17 cellular contexts compared by ENCODE assay signal in genomic region chr4:20506827-20507226, GRCh38.
A peak's percentile ranks its signal among the peaks of the same experiment; 100 is the strongest.
DNase-seq lines count a peak whose midpoint lies in the region; ATAC-seq and TF ChIP-seq lines count a peak whose summit lies in the region.
"Had no signal": no experiment of that assay in that cellular context is flagged by ENCODE, and none has a peak within 500 bp of the region (broad histone marks: within the 10 kb centered on the region; RNA-seq: fewer than 3 reads in every experiment).

No MANE protein-coding gene starts in this region.

- TF ChIP-seq RAD21 in HCT116 (IDR thresholded peaks at IDR 0.05; ENCODE audit: low read depth) = no peak

- POLR2A ChIA-PET in HCT116 (lab: Charles Lee) = no interaction called here

- H3K36me3 ChIP-seq in HCT116 (ENCODE audit: control insufficient read depth in 1 of 2, insufficient read depth in 2 of 2, low read length in 2 of 2) = no peaks in the 10 kb centered on the region
- H3K36me3 ChIP-seq in colonic mucosa = no peaks in the 10 kb centered on the region
- H3K36me3 ChIP-seq in lower lobe of right lung = no peaks in the 10 kb centered on the region
- H3K36me3 ChIP-seq: thoracic aorta had no signal

- H4K20me1 ChIP-seq in HCT116 (ENCODE audit: insufficient read depth) = no peaks in the 10 kb centered on the region; the same call in 1 of the 2 replicates

- no peak for TF ChIP-seq POLR2A in HCT116 (IDR thresholded peaks at IDR 0.05; ENCODE audit: borderline replicate concordance, extremely low read depth, insufficient read depth, insufficient read length)

- DNase-seq in A172 (ENCODE audit: low spot score) (peak; percentile 15), HCT116 (ENCODE audit: low read depth, low spot score) (no peak), astrocyte of the spinal cord (ENCODE audit: low read depth, low spot score) (peak; percentile 67), foreskin keratinocyte (peak; percentile 46 to 66), NCI-H2107 treated with DMSO at 0.1 percent for 48 hours (lab: John Stamatoyannopoulos, UW; ENCODE audit: unreplicated experiment) (no peak), colonic mucosa (no peak), GF-D8 (lab: John Stamatoyannopoulos, UW) (no peak), lower lobe of right lung (no peak)
- DNase-seq: activated CD4-positive, alpha-beta T cell treated with anti-CD3 and anti-CD28 coated beads, Interleukin-2, amount 50 U/mL, for 4 hours; NCI-H1436 treated with DMSO at 0.1 percent for 48 hours; NCI-H69; nucleus accumbens; T-helper 9 cell had no signal

- in situ Hi-C loops in astrocyte of the spinal cord (cut with HindIII; ENCODE audit: low sequenced_read_pairs) = no loop called here

- H3K4me1 ChIP-seq in HCT116 (ENCODE audit: control insufficient read depth in 1 of 2, insufficient read depth in 2 of 2, low read length in 2 of 2) = no peaks in the 10 kb centered on the region
- no peaks in the 10 kb centered on the region for H3K4me1 ChIP-seq in foreskin keratinocyte
- H3K4me1 ChIP-seq in colonic mucosa = no peaks in the 10 kb centered on the region
- no peaks in the 10 kb centered on the region for H3K4me1 ChIP-seq in lower lobe of right lung
- H3K4me1 ChIP-seq: A549 had no signal

- H3K4me2 ChIP-seq in HCT116 (ENCODE audit: low read length) = no peak overlapping the region
- H3K4me2 ChIP-seq: A549 had no signal

- no peaks in the 10 kb centered on the region for H3K9me2 ChIP-seq in HCT116 (ENCODE audit: insufficient read depth)

- CTCF ChIA-PET in HCT116 (lab: Charles Lee) = no interaction called here

- H3K79me2 ChIP-seq in HCT116 (ENCODE audit: insufficient read depth, low read length) = no peaks in the 10 kb centered on the region

- intact Hi-C loops in HCT116 (cut with micrococcal nuclease) = no loop called here
- intact Hi-C loops in colonic mucosa (cut with DNase I) = no loop called here
- intact Hi-C loops in lower lobe of right lung (cut with DNase I) = no loop called here

- H3K27ac ChIP-seq in HCT116 (ENCODE audit: low read depth, low read length) (no peak overlapping the region), foreskin keratinocyte (no peak overlapping the region), colonic mucosa (no peak overlapping the region), lower lobe of right lung (no peak overlapping the region)
- H3K27ac ChIP-seq: A549, thoracic aorta had no signal

- BruUV-seq in HCT116 (replicated peaks; lab: Mats Ljungman, UMichigan) = no TSS peak

- ATAC-seq in HCT116 (no peak), foreskin keratinocyte (peak; percentile 92), lower lobe of right lung (no peak)
- ATAC-seq: A549, GM12878, Right ventricle myocardium inferior had no signal

- no peak for TF ChIP-seq CTCF in HCT116 (IDR thresholded peaks at IDR 0.05 in 2 of 3, conservative IDR thresholded peaks at IDR 0.05 in 1 of 3; ENCODE audit: borderline replicate concordance in 1 of 3, insufficient read depth in 1 of 3, low read depth in 2 of 3, low read length in 2 of 3)
- TF ChIP-seq CTCF in astrocyte of the spinal cord (IDR thresholded peaks at IDR 0.05; ENCODE audit: low read depth, low read length) = no peak
- no peak for TF ChIP-seq CTCF in foreskin keratinocyte (conservative IDR thresholded peaks at IDR 0.05)
- TF ChIP-seq CTCF in colonic mucosa (IDR thresholded peaks at IDR 0.05) = no peak
- TF ChIP-seq CTCF in lower lobe of right lung (IDR thresholded peaks at IDR 0.05) = no peak

- no peaks in the 10 kb centered on the region for H3K9me3 ChIP-seq in HCT116 (ENCODE audit: control insufficient read depth in 1 of 2, insufficient read depth in 1 of 2, low read depth in 1 of 2, low read length in 2 of 2)
- H3K9me3 ChIP-seq in colonic mucosa = no peaks in the 10 kb centered on the region
- H3K9me3 ChIP-seq in lower lobe of right lung = no peaks in the 10 kb centered on the region
- H3K9me3 ChIP-seq: A549, thoracic aorta had no signal

- H3K27me3 ChIP-seq in HCT116 (ENCODE audit: insufficient read depth, low read length) = 0 out of 2 replicates have a peak, but pooled peaks cover 5% of the 10 kb centered on the region
- no peaks in the 10 kb centered on the region for H3K27me3 ChIP-seq in foreskin keratinocyte
- H3K27me3 ChIP-seq in colonic mucosa = no peaks in the 10 kb centered on the region
- H3K27me3 ChIP-seq in lower lobe of right lung (ENCODE audit: low read depth) = no peaks in the 10 kb centered on the region

- RAD21 ChIA-PET in HCT116 (lab: Charles Lee; ENCODE audit: low non-redundant PET in 1 of 2, low total read pairs in 2 of 2, uncharacterized antibody in 2 of 2, unreplicated experiment in 2 of 2) = no interaction called here

- H2AFZ ChIP-seq in HCT116 (ENCODE audit: low read depth, low read length, poor library complexity, severe bottlenecking) = no peak overlapping the region

- H3K9ac ChIP-seq in HCT116 (ENCODE audit: low read length) (no peak overlapping the region), colonic mucosa (ENCODE audit: low read depth in 2 of 2, low read length in 2 of 2) (no peak overlapping the region)

- no peak overlapping the region for H3K4me3 ChIP-seq in HCT116 (replicated peaks in 1 of 2; ENCODE audit: low read depth in 1 of 2, low read length in 2 of 2)
- no peak overlapping the region for H3K4me3 ChIP-seq in astrocyte of the spinal cord (ENCODE audit: low read depth, low read length)
- no peak overlapping the region for H3K4me3 ChIP-seq in colonic mucosa
- no peak overlapping the region for H3K4me3 ChIP-seq in lower lobe of right lung
- H3K4me3 ChIP-seq: A549, GM12878, thoracic aorta had no signal

TF ChIP-seq in HCT116, 20 proteins besides CTCF, POLR2A, EP300 and RAD21:
- no peak for TF ChIP-seq SP1 (IDR thresholded peaks at IDR 0.05; ENCODE audit: low read depth)
- TF ChIP-seq CEBPB (IDR thresholded peaks at IDR 0.05; ENCODE audit: low read depth) = peak; percentile 61; the same call in 1 of the 2 replicates

Comparison
In these comparisons a context has a peak if more than half of its experiments do, and no peak if none do; other contexts are left out.
1. DNase-seq: peak in A172 (single experiment), astrocyte of the spinal cord (single experiment) and foreskin keratinocyte (2 of 2); none in HCT116 (single experiment), NCI-H2107 treated with DMSO at 0.1 percent for 48 hours (single experiment), colonic mucosa (single experiment), GF-D8 (single experiment) and lower lobe of right lung (single experiment).